Comparison of ENCODE assay signal across 14 cellular contexts in genomic region chr1:167360120-167360519, GRCh38.
DNase-seq lines count a peak whose midpoint lies in the region; TF ChIP-seq lines count a peak whose summit lies in the region.
"Had no signal": no experiment of that assay in that cellular context is flagged by ENCODE, and none has a peak within 500 bp of the region (broad histone marks: within the 10 kb centered on the region; RNA-seq: fewer than 3 reads in every experiment).

No MANE protein-coding gene starts in this region.

- no peaks in the 10 kb centered on the region for H4K20me1 ChIP-seq in OCI-LY1 (ENCODE audit: insufficient read depth, low read length)

- H3K4me3 Mint-ChIP-seq in osteocyte (ENCODE audit: unreplicated experiment), result no peak overlapping the region

- H3K9me3 Mint-ChIP-seq in osteocyte (ENCODE audit: unreplicated experiment), result peaks cover 12% of the 10 kb centered on the region

- no peak overlapping the region for H3K27ac Mint-ChIP-seq in osteocyte (ENCODE audit: unreplicated experiment)

- DNase-seq in GM04504 (ENCODE audit: low read depth) (peak; percentile 5), choroid plexus epithelial cell (ENCODE audit: low read depth) (peak; percentile 23), WERI-Rb-1 (no peak), NCI-H187 treated with DMSO at 0.1 percent for 48 hours (lab: John Stamatoyannopoulos, UW) (no peak), LoVo (ENCODE audit: low spot score) (no peak), osteocyte (ENCODE audit: extremely low spot score, unreplicated experiment) (no peak)
- DNase-seq: Caco-2, KG1, NCI-H1417, NCI-H2029 treated with DMSO at 0.1 percent for 48 hours, NCI-H510A, SIG-M5 had no signal

- H3F3A ChIP-seq in OCI-LY1 (ENCODE audit: insufficient read depth, low read length), result no peaks in the 10 kb centered on the region

- H3K9me2 ChIP-seq in OCI-LY1 (ENCODE audit: low read depth, low read length), result no peaks in the 10 kb centered on the region

- peaks cover 13% of the 10 kb centered on the region for H3K36me3 ChIP-seq in OCI-LY1 (ENCODE audit: insufficient read depth, low read length)
- no peaks in the 10 kb centered on the region for H3K36me3 ChIP-seq in WERI-Rb-1

- TF ChIP-seq CTCF in OCI-LY1 (IDR thresholded peaks at IDR 0.05; ENCODE audit: low read length) (no peak), choroid plexus epithelial cell (conservative IDR thresholded peaks at IDR 0.05; ENCODE audit: low read depth, low read length) (no peak), WERI-Rb-1 (IDR thresholded peaks at IDR 0.05; ENCODE audit: low read depth, low read length) (no peak), osteocyte (IDR thresholded peaks at IDR 0.05) (no peak)

- H3K4me1 Mint-ChIP-seq in osteocyte (ENCODE audit: unreplicated experiment), result peaks cover 3% of the 10 kb centered on the region

- H2AFZ ChIP-seq in OCI-LY1 (ENCODE audit: low read length), result no peak overlapping the region

- H3K4me1 ChIP-seq in OCI-LY1 (ENCODE audit: insufficient read depth, low read length, severe bottlenecking), result peaks cover 61% of the 10 kb centered on the region
- H3K4me1 ChIP-seq: Caco-2 had no signal

- H3K27me3 Mint-ChIP-seq in osteocyte (ENCODE audit: unreplicated experiment), result no peaks in the 10 kb centered on the region

- H3K79me2 ChIP-seq in OCI-LY1 (ENCODE audit: insufficient read depth, low read length), result peaks cover 80% of the 10 kb centered on the region

- H3K4me3 ChIP-seq in OCI-LY1 (ENCODE audit: low read depth, low read length, poor library complexity, severe bottlenecking) (no peak overlapping the region), choroid plexus epithelial cell (ENCODE audit: low read depth, low read length) (no peak overlapping the region), WERI-Rb-1 (ENCODE audit: low read depth, low read length) (no peak overlapping the region)

- no peak overlapping the region for H3K9ac ChIP-seq in OCI-LY1 (ENCODE audit: low read length)

- H3K4me2 ChIP-seq in OCI-LY1 (ENCODE audit: low read length), result 0 out of 2 replicates have a peak overlapping the region, but pooled peaks have one; percentile 15

- H3K27me3 ChIP-seq in OCI-LY1 (ENCODE audit: insufficient read depth, low read length) (no peaks in the 10 kb centered on the region), WERI-Rb-1 (ENCODE audit: insufficient read depth, low read depth, severe bottlenecking) (no peaks in the 10 kb centered on the region)

- H3K27ac ChIP-seq in OCI-LY1 (ENCODE audit: low read depth, low read length, poor library complexity, severe bottlenecking) (peak overlapping the region; percentile 33), WERI-Rb-1 (no peak overlapping the region)
- H3K27ac ChIP-seq: HL-60 had no signal

- peaks cover 2% of the 10 kb centered on the region for H3K36me3 Mint-ChIP-seq in osteocyte (ENCODE audit: unreplicated experiment)

- H3K9me3 ChIP-seq in OCI-LY1 (ENCODE audit: low read length), result no peaks in the 10 kb centered on the region
- no peaks in the 10 kb centered on the region for H3K9me3 ChIP-seq in WERI-Rb-1 (ENCODE audit: severe bottlenecking)
- H3K9me3 ChIP-seq: Caco-2 had no signal

Comparison
In these comparisons a context has a peak if more than half of its experiments do, and no peak if none do; other contexts are left out.
1. DNase-seq: peak in GM04504 (single experiment) and choroid plexus epithelial cell (single experiment); none in WERI-Rb-1 (single experiment), NCI-H187 treated with DMSO at 0.1 percent for 48 hours (single experiment), LoVo (single experiment) and osteocyte (single experiment).